In genomic region chr2:172427256-172427989, GRCh38 we compare ENCODE assay signal across 8 cellular contexts. TPM values are rescaled to one million over a fixed set of nuclear protein-coding genes. Genes with fewer than 3 reads are reported as not detected.
A peak's percentile ranks its signal among the peaks of the same experiment; 100 is the strongest.
DNase-seq lines count a peak whose midpoint lies in the region; ATAC-seq and TF ChIP-seq lines count a peak whose summit lies in the region.

ITGA6 (plus strand) TSS chr2:172427586.

- H3F3A ChIP-seq in OCI-LY1 (ENCODE audit: insufficient read depth, low read length) = no peaks in the 10 kb centered on the region

- H3K27ac ChIP-seq in CD8-positive, alpha-beta memory T cell (ENCODE audit: low read depth, low read length) = peak within 1 kb of the TSS; percentile 48
- H3K27ac ChIP-seq in OCI-LY1 (ENCODE audit: low read depth, low read length, poor library complexity, severe bottlenecking) = no peak within 1 kb of the TSS

- H3K4me3 Mint-ChIP-seq in CD8-positive, alpha-beta memory T cell = peak within 1 kb of the TSS; percentile 88 to 96 (median 92)

- H3K9ac ChIP-seq in OCI-LY1 (ENCODE audit: low read length) = no peak within 1 kb of the TSS

- POLR2A ChIA-PET in CD8-positive, alpha-beta memory T cell (lab: Charles Lee) = interaction anchor here (0.6 to 4.7 kb wide), 5 partner anchors 14 to 127 kb away, joined by 4 to 52 read pairs (median 6); no protein-coding TSS in a partner anchor

- peak within 1 kb of the TSS; percentile 79 to 93 (median 90) for H3K27ac Mint-ChIP-seq in CD8-positive, alpha-beta memory T cell

- ATAC-seq in HG03280 (IDR thresholded peaks at IDR 0.05; ENCODE audit: unreplicated experiment) = peak; percentile 45

- CTCF ChIA-PET in CD8-positive, alpha-beta memory T cell (lab: Charles Lee) = interaction anchor here (0.5 to 29.5 kb wide), 11 partner anchors 12 to 1930 kb away, joined by 3 to 582 read pairs (median 4); no protein-coding TSS in a partner anchor

- no peaks in the 10 kb centered on the region for H3K9me2 ChIP-seq in OCI-LY1 (ENCODE audit: low read depth, low read length)

- H3K36me3 ChIP-seq in CD8-positive, alpha-beta memory T cell (ENCODE audit: insufficient read depth, low read length) = no peaks in the 10 kb centered on the region
- no peaks in the 10 kb centered on the region for H3K36me3 ChIP-seq in OCI-LY1 (ENCODE audit: insufficient read depth, low read length)

- H3K4me1 Mint-ChIP-seq in CD8-positive, alpha-beta memory T cell = peaks cover 14 to 52% (median 19%) of the 10 kb centered on the region in 3 donors

- peaks cover 60% of the 10 kb centered on the region for H3K4me1 ChIP-seq in CD8-positive, alpha-beta memory T cell (ENCODE audit: insufficient read depth, low read length)
- H3K4me1 ChIP-seq in OCI-LY1 (ENCODE audit: insufficient read depth, low read length, severe bottlenecking) = no peaks in the 10 kb centered on the region

- peaks cover 0 to 3% (median 0%) of the 10 kb centered on the region in 3 donors for H3K36me3 Mint-ChIP-seq in CD8-positive, alpha-beta memory T cell

- H3K27me3 ChIP-seq in CD8-positive, alpha-beta memory T cell (ENCODE audit: insufficient read depth, low read length, poor library complexity, severe bottlenecking) = no peaks in the 10 kb centered on the region
- 0 out of 2 replicates have a peak, but pooled peaks cover 5% of the 10 kb centered on the region for H3K27me3 ChIP-seq in OCI-LY1 (ENCODE audit: insufficient read depth, low read length)

- peak within 1 kb of the TSS; percentile 70 for H3K4me3 ChIP-seq in CD8-positive, alpha-beta memory T cell (ENCODE audit: low read length)
- H3K4me3 ChIP-seq in OCI-LY1 (ENCODE audit: low read depth, low read length, poor library complexity, severe bottlenecking) = peak within 1 kb of the TSS; percentile 65
- H3K4me3 ChIP-seq in epithelial cell of esophagus (ENCODE audit: low read length) = peak within 1 kb of the TSS; percentile 95

- H3K79me2 ChIP-seq in OCI-LY1 (ENCODE audit: insufficient read depth, low read length) = no peaks in the 10 kb centered on the region

- no peak within 1 kb of the TSS for H2AFZ ChIP-seq in OCI-LY1 (ENCODE audit: low read length)

- H3K9me3 Mint-ChIP-seq in CD8-positive, alpha-beta memory T cell = no peaks in the 10 kb centered on the region

- H3K27me3 Mint-ChIP-seq in CD8-positive, alpha-beta memory T cell = peaks cover 3 to 13% of the 10 kb centered on the region in 2 donors

- no peaks in the 10 kb centered on the region for H3K9me3 ChIP-seq in CD8-positive, alpha-beta memory T cell (ENCODE audit: low read length)
- no peaks in the 10 kb centered on the region for H3K9me3 ChIP-seq in OCI-LY1 (ENCODE audit: low read length)

- H3K4me2 ChIP-seq in OCI-LY1 (ENCODE audit: low read length) = peak within 1 kb of the TSS; percentile 92

- TF ChIP-seq CTCF in OCI-LY1 (IDR thresholded peaks at IDR 0.05; ENCODE audit: low read length) (no peak), epithelial cell of esophagus (IDR thresholded peaks at IDR 0.05; ENCODE audit: insufficient read depth, low read depth, low read length, missing control alignments) (no peak)

- no peaks in the 10 kb centered on the region for H4K20me1 ChIP-seq in OCI-LY1 (ENCODE audit: insufficient read depth, low read length)

- DNase-seq in CD8-positive, alpha-beta memory T cell = peak; percentile 61 to 84 (median 75)
- DNase-seq in activated T-cell treated with anti-CD3 and anti-CD28 coated beads for 48 hours (ENCODE audit: low read depth) (peak; percentile 68), epithelial cell of esophagus (ENCODE audit: low read depth) (peak; percentile 82), mucosa of gallbladder (ENCODE audit: low spot score) (peak; percentile 83), NCI-H446 (lab: John Stamatoyannopoulos, UW) (no peak)
- peak; percentile 57 to 59 for DNase-seq in stimulated activated CD8-positive, alpha-beta memory T cell treated with anti-CD3 and anti-CD28 coated beads, Interleukin-2, amount 100 ng/mL, for 48 hours (ENCODE audit: low read depth in 2 of 2)

RNA-seq across cellular contexts. Expression of gene ITGA6, which starts in this region (rescaled TPM):
- 1 to 10 TPM; 8.0 to 9.0 TPM for total RNA-seq in CD8-positive, alpha-beta memory T cell
- polyA plus RNA-seq in CD8-positive, alpha-beta memory T cell = 39.4 TPM
- 71.4 TPM for total RNA-seq in mucosa of gallbladder

Comparison
In these comparisons a context has a peak if more than half of its experiments do, and no peak if none do; other contexts are left out.
1. DNase-seq: peak in CD8-positive, alpha-beta memory T cell (5 of 5), activated T-cell treated with anti-CD3 and anti-CD28 coated beads for 48 hours (single experiment), epithelial cell of esophagus (single experiment), mucosa of gallbladder (single experiment) and stimulated activated CD8-positive, alpha-beta memory T cell treated with anti-CD3 and anti-CD28 coated beads, Interleukin-2, amount 100 ng/mL, for 48 hours (2 of 2); none in NCI-H446 (0 of 2).
2. Peak in every context shown above with its lines, with median percentiles within 50 percentile points of each other: H3K4me3 ChIP-seq.